ENCODE assay signal across 20 cellular contexts in the genomic region with DNA sequence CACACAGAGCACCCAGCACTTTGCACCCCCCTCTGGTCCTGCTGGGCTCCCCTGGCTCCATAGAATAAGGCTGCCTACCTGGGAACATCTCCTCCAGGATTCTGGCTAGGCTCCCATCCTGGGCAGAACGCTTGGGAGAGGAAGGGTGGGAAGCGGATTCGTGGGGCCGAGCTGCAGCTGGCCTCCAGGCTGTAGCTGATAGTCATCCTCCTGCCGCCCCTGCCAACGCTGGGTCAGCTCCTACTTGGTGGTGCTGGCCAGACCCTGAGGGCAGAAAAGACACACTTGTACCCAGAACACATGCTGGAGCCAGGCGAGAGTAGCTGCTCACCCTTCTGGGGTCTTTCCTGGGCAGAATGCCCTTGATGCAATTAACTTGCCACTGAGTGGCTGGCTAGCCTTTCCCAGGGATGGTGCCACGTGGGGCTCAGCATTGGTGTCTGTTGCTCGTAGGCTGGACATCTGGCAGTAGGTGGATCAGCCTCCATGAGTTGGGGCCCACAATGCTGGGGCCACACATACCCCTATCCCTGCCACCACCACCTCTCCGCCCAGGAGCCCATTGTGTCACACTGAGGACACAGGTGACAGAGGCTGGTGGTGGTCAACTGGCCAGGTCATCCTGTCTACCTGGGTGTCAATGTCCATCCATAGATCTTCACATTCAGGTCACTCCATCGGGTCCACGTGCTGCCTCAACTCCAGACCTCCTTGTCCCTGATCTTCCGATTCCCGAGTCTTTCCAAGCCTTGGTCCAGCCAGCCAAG.
DNase-seq lines count a peak whose midpoint lies in the region; ATAC-seq and TF ChIP-seq lines count a peak whose summit lies in the region.
"Had no signal": no experiment of that assay in that cellular context is flagged by ENCODE, and none has a peak within 500 bp of the region (broad histone marks: within the 10 kb centered on the region; RNA-seq: fewer than 3 reads in every experiment).

No MANE protein-coding gene starts in this region.

- H3K9me3 ChIP-seq in lower lobe of right lung (peaks cover 8% of the 10 kb centered on the region), suprapubic skin (peaks cover 8% of the 10 kb centered on the region)

- H3K27me3 ChIP-seq in lower lobe of right lung (ENCODE audit: low read depth), result no peaks in the 10 kb centered on the region
- H3K27me3 ChIP-seq in suprapubic skin, result no peaks in the 10 kb centered on the region
- H3K27me3 ChIP-seq: ascending aorta, foreskin keratinocyte, neural progenitor cell had no signal

- H3K27ac ChIP-seq in adipose tissue (ENCODE audit: low read depth, low read length), result peak overlapping the region; percentile 89
- peak overlapping the region; percentile 83 for H3K27ac ChIP-seq in lower lobe of right lung
- H3K27ac ChIP-seq in suprapubic skin, result peak overlapping the region; percentile 75
- H3K27ac ChIP-seq: C4-2B, foreskin keratinocyte, neural progenitor cell had no signal

- no peak for TF ChIP-seq EP300 in suprapubic skin (IDR thresholded peaks at IDR 0.05)

- H3K4me1 Mint-ChIP-seq in T-helper 2 cell treated with Interferon-gamma antibody and Interleukin-4, amounts not matched to agents 5 μg/mL and 100 μg/mL, for 36 hours (ENCODE audit: low read depth), result peaks cover 20% of the 10 kb centered on the region

- DNase-seq in T-helper 2 cell treated with Interferon-gamma antibody and Interleukin-4, amounts not matched to agents 5 μg/mL and 100 μg/mL, for 36 hours (ENCODE audit: low spot score), result no peak
- DNase-seq in T-helper 2 cell (no peak), lower lobe of right lung (no peak), suprapubic skin (ENCODE audit: low spot score in 2 of 2) (no peak), NCI-H226 (no peak), RKO (ENCODE audit: low spot score) (no peak), SIG-M5 treated with dmso at 0.1 percent for 504 hours (lab: John Stamatoyannopoulos, UW; ENCODE audit: unreplicated experiment) (no peak)
- DNase-seq: 8988T, activated gamma-delta T cell, foreskin keratinocyte, KBM-7, midbrain, NCI-H2081, NCI-H510A, SHP77 treated with DMSO at 0.1 percent for 48 hours, T-helper 17 cell had no signal

- peaks cover 2% of the 10 kb centered on the region for H3K9me3 Mint-ChIP-seq in T-helper 2 cell treated with Interferon-gamma antibody and Interleukin-4, amounts not matched to agents 5 μg/mL and 100 μg/mL, for 36 hours

- H3K4me1 ChIP-seq in lower lobe of right lung (peaks cover 18% of the 10 kb centered on the region), suprapubic skin (peaks cover 17% of the 10 kb centered on the region)
- H3K4me1 ChIP-seq: ascending aorta, foreskin keratinocyte, neural progenitor cell had no signal

- H3K36me3 ChIP-seq in lower lobe of right lung (no peaks in the 10 kb centered on the region), suprapubic skin (no peaks in the 10 kb centered on the region)
- H3K36me3 ChIP-seq: ascending aorta, neural progenitor cell had no signal

- H3K27me3 Mint-ChIP-seq in T-helper 2 cell treated with Interferon-gamma antibody and Interleukin-4, amounts not matched to agents 5 μg/mL and 100 μg/mL, for 36 hours (ENCODE audit: low read depth), result no peaks in the 10 kb centered on the region
- H3K27me3 Mint-ChIP-seq: T-helper 17 cell had no signal

- no peak overlapping the region for H3K4me3 Mint-ChIP-seq in T-helper 2 cell treated with Interferon-gamma antibody and Interleukin-4, amounts not matched to agents 5 μg/mL and 100 μg/mL, for 36 hours
- H3K4me3 Mint-ChIP-seq: neural progenitor cell had no signal

- no peaks in the 10 kb centered on the region for H3K36me3 Mint-ChIP-seq in T-helper 2 cell treated with Interferon-gamma antibody and Interleukin-4, amounts not matched to agents 5 μg/mL and 100 μg/mL, for 36 hours (ENCODE audit: low read depth)
- H3K36me3 Mint-ChIP-seq: neural progenitor cell had no signal

- H3K4me3 ChIP-seq in lower lobe of right lung (no peak overlapping the region), suprapubic skin (no peak overlapping the region)
- H3K4me3 ChIP-seq: ascending aorta, neural progenitor cell had no signal

- TF ChIP-seq POLR2A in suprapubic skin (IDR thresholded peaks at IDR 0.05), result no peak

- peak overlapping the region; percentile 94 for H3K27ac Mint-ChIP-seq in T-helper 2 cell treated with Interferon-gamma antibody and Interleukin-4, amounts not matched to agents 5 μg/mL and 100 μg/mL, for 36 hours
- H3K27ac Mint-ChIP-seq: neural progenitor cell had no signal

- TF ChIP-seq CTCF in lower lobe of right lung (IDR thresholded peaks at IDR 0.05), result no peak
- no peak for TF ChIP-seq CTCF in suprapubic skin (IDR thresholded peaks at IDR 0.05)

- no peak for ATAC-seq in lower lobe of right lung

- intact Hi-C loops in lower lobe of right lung (cut with DNase I), result no loop called here

- 78 to 86% (median 86%) methylated on average over 14 of the region's 14 CpGs for WGBS in adipose tissue, 3 donors
- 90% methylated on average over 7 of the region's 14 CpGs for WGBS in suprapubic skin
